Comparison of ENCODE assay signal across 23 cellular contexts in genomic region chr6:105319331-105319730, GRCh38.
DNase-seq lines count a peak whose midpoint lies in the region; ATAC-seq and TF ChIP-seq lines count a peak whose summit lies in the region.
"Had no signal": no experiment of that assay in that cellular context is flagged by ENCODE, and none has a peak within 500 bp of the region (broad histone marks: within the 10 kb centered on the region; RNA-seq: fewer than 3 reads in every experiment).

No MANE protein-coding gene starts in this region.

- WGBS in SK-N-SH (ENCODE audit: low lambda C conversion rate): 93% methylated on average over 1 of the region's 1 CpG
- 98 to 99% methylated on average over 1 of the region's 1 CpG for WGBS in sigmoid colon, 2 donors

- TF ChIP-seq RAD21 in HCT116 (IDR thresholded peaks at IDR 0.05; ENCODE audit: low read depth): no peak
- TF ChIP-seq RAD21 in SK-N-SH (IDR thresholded peaks at IDR 0.05; ENCODE audit: low read length): no peak

- no peaks in the 10 kb centered on the region; a peak in 1 of 4 replicates for H3K36me3 ChIP-seq in HCT116 (ENCODE audit: control insufficient read depth in 1 of 2, insufficient read depth in 2 of 2, low read length in 2 of 2)
- peaks cover 26 to 52% of the 10 kb centered on the region in 2 experiments for H3K36me3 ChIP-seq in SK-N-SH (replicated peaks in 1 of 2; ENCODE audit: control insufficient read depth in 1 of 2, insufficient read depth in 2 of 2, low read length in 1 of 2)
- H3K36me3 ChIP-seq in sigmoid colon: peaks cover 0 to 36% (median 2%) of the 10 kb centered on the region in 4 donors

- peaks cover 10 to 33% of the 10 kb centered on the region in 2 experiments; a peak in 3 of 4 replicates for H3K4me1 ChIP-seq in HCT116 (ENCODE audit: control insufficient read depth in 1 of 2, insufficient read depth in 2 of 2, low read length in 2 of 2)
- peaks cover 16 to 25% of the 10 kb centered on the region in 2 experiments; a peak in 3 of 4 replicates for H3K4me1 ChIP-seq in SK-N-SH (ENCODE audit: control insufficient read depth in 1 of 2, insufficient read depth in 2 of 2, low read depth in 1 of 2, low read length in 1 of 2)
- peaks cover 0 to 26% (median 0%) of the 10 kb centered on the region in 4 donors for H3K4me1 ChIP-seq in sigmoid colon
- H3K4me1 ChIP-seq: tibial nerve had no signal

- H3K9me2 ChIP-seq in HCT116 (ENCODE audit: insufficient read depth): no peaks in the 10 kb centered on the region
- H3K9me2 ChIP-seq in SK-N-SH: no peaks in the 10 kb centered on the region

- POLR2A ChIA-PET in HCT116 (lab: Charles Lee) (no interaction called here), SK-N-SH (lab: Yijun Ruan, JAX) (no interaction called here)

- no peak for TF ChIP-seq POLR2A in HCT116 (IDR thresholded peaks at IDR 0.05; ENCODE audit: borderline replicate concordance, extremely low read depth, insufficient read depth, insufficient read length)
- TF ChIP-seq POLR2A in sigmoid colon (IDR thresholded peaks at IDR 0.05): no peak

- H3K4me2 ChIP-seq in HCT116 (ENCODE audit: low read length): peak overlapping the region; percentile 19; the same call in 1 of the 2 replicates
- H3K4me2 ChIP-seq in SK-N-SH: peak overlapping the region; percentile 30; the same call in 1 of the 2 replicates

- DNase-seq in HCT116 (ENCODE audit: low read depth, low spot score) (no peak), SK-N-SH (no peak), fibroblast of mammary gland (ENCODE audit: low read depth) (peak; percentile 14), NOMO-1 treated with dmso at 0.1 percent for 144 hours (lab: John Stamatoyannopoulos, UW; ENCODE audit: unreplicated experiment) (no peak), SIG-M5 treated with dmso at 0.1 percent for 504 hours (lab: John Stamatoyannopoulos, UW; ENCODE audit: unreplicated experiment) (no peak), sigmoid colon (no peak)
- DNase-seq: activated B cell treated with CpG ODN at 0.5 μM for 24 hours; activated CD4-positive, alpha-beta memory T cell treated with anti-CD3 and anti-CD28 coated beads, Interleukin-2, amount 10 ng/mL, durations not matched to agents 7 days and 5 days; activated T-cell treated with anti-CD3 and anti-CD28 coated beads for 4 hours; amniotic stem cell; left ventricle myocardium superior; mucosa of descending colon; NCI-H1417 treated with DMSO at 0.1 percent for 48 hours; NCI-H2171; NCI-H526 treated with DMSO at 0.1 percent for 48 hours; small intestine; stimulated activated CD4-positive, alpha-beta T cell treated with anti-CD3 and anti-CD28 coated beads, Interleukin-4, amount 100 ng/mL, for 1 hour; stimulated activated naive CD8-positive, alpha-beta T cell treated with anti-CD3 and anti-CD28 coated beads, Interleukin-15, Interleukin-2, amounts not matched to agents 100 U/mL and 50 U/mL, for 24 hours; T-helper 2 cell had no signal

- H3K79me2 ChIP-seq in HCT116 (ENCODE audit: insufficient read depth, low read length) (no peaks in the 10 kb centered on the region), SK-N-SH (ENCODE audit: insufficient read depth) (no peaks in the 10 kb centered on the region)

- ATAC-seq in HCT116: no peak
- ATAC-seq in HG02678 (IDR thresholded peaks at IDR 0.05; ENCODE audit: unreplicated experiment): no peak
- ATAC-seq: left ventricle myocardium superior; mucosa of descending colon; stimulated activated naive CD8-positive, alpha-beta T cell treated with anti-CD3 and anti-CD28 coated beads, Interleukin-15, Interleukin-2, amounts not matched to agents 100 U/mL and 50 U/mL, for 24 hours had no signal

- H3K27ac ChIP-seq in HCT116 (ENCODE audit: low read depth, low read length) (no peak overlapping the region), SK-N-SH (ENCODE audit: low read depth in 2 of 2, low read length in 1 of 2) (no peak overlapping the region), sigmoid colon (no peak overlapping the region)
- H3K27ac ChIP-seq: SJSA1, tibial nerve had no signal

- H3K27me3 ChIP-seq in HCT116 (ENCODE audit: insufficient read depth, low read length): no peaks in the 10 kb centered on the region
- H3K27me3 ChIP-seq in SK-N-SH (ENCODE audit: insufficient read depth): no peaks in the 10 kb centered on the region
- H3K27me3 ChIP-seq in sigmoid colon: no peaks in the 10 kb centered on the region
- H3K27me3 ChIP-seq: MG63, SJSA1, tibial nerve had no signal

- RAD21 ChIA-PET in HCT116 (lab: Charles Lee; ENCODE audit: low non-redundant PET in 1 of 2, low total read pairs in 2 of 2, uncharacterized antibody in 2 of 2, unreplicated experiment in 2 of 2): interaction anchor here (1.0 to 2.2 kb wide), 2 partner anchors 44 kb away, joined by 3 to 9 read pairs; no protein-coding TSS in a partner anchor

- H3K9me3 ChIP-seq in HCT116 (ENCODE audit: control insufficient read depth in 1 of 2, insufficient read depth in 1 of 2, low read depth in 1 of 2, low read length in 2 of 2) (no peaks in the 10 kb centered on the region), SK-N-SH (no peaks in the 10 kb centered on the region), sigmoid colon (no peaks in the 10 kb centered on the region)
- H3K9me3 ChIP-seq: MG63, mucosa of descending colon, SJSA1, tibial nerve had no signal

- TF ChIP-seq EP300 in SK-N-SH (IDR thresholded peaks at IDR 0.05; ENCODE audit: borderline replicate concordance in 1 of 2, low read depth in 1 of 2, low read length in 1 of 2): no peak
- no peak for TF ChIP-seq EP300 in sigmoid colon (IDR thresholded peaks at IDR 0.05)

- H3K9ac ChIP-seq in HCT116 (ENCODE audit: low read length) (no peak overlapping the region), SK-N-SH (no peak overlapping the region)

- no TSS peak for BruUV-seq in HCT116 (replicated peaks; lab: Mats Ljungman, UMichigan)

- CTCF ChIA-PET in HCT116 (lab: Charles Lee) (interaction anchor here (0.5 to 4.6 kb wide), 2 partner anchors 8 to 44 kb away, joined by 3 to 25 read pairs; no protein-coding TSS in a partner anchor), SK-N-SH (lab: Yijun Ruan, JAX) (interaction anchor here (0.9 to 2.3 kb wide), 5 partner anchors 11 to 44 kb away, joined by 3 to 7 read pairs (median 5); no protein-coding TSS in a partner anchor)

- H2AFZ ChIP-seq in HCT116 (ENCODE audit: low read depth, low read length, poor library complexity, severe bottlenecking): no peak overlapping the region
- H2AFZ ChIP-seq in SK-N-SH (ENCODE audit: low read depth): no peak overlapping the region

- TF ChIP-seq CTCF in HCT116 (IDR thresholded peaks at IDR 0.05 in 2 of 3, conservative IDR thresholded peaks at IDR 0.05 in 1 of 3; ENCODE audit: borderline replicate concordance in 1 of 3, insufficient read depth in 1 of 3, low read depth in 2 of 3, low read length in 2 of 3) (no peak), SK-N-SH (IDR thresholded peaks at IDR 0.05) (no peak), fibroblast of mammary gland (conservative IDR thresholded peaks at IDR 0.05; ENCODE audit: control insufficient read depth, insufficient read depth, low read depth, low read length) (no peak), sigmoid colon (IDR thresholded peaks at IDR 0.05) (no peak)

- H4K20me1 ChIP-seq in HCT116 (ENCODE audit: insufficient read depth) (no peaks in the 10 kb centered on the region), SK-N-SH (ENCODE audit: insufficient read depth) (no peaks in the 10 kb centered on the region)

- H3K4me3 ChIP-seq in HCT116 (replicated peaks in 1 of 2; ENCODE audit: low read depth in 1 of 2, low read length in 2 of 2) (no peak overlapping the region), SK-N-SH (ENCODE audit: low read depth in 2 of 2, low read length in 1 of 2) (no peak overlapping the region), fibroblast of mammary gland (ENCODE audit: control insufficient read depth, low read depth, low read length) (no peak overlapping the region), sigmoid colon (no peak overlapping the region)
- H3K4me3 ChIP-seq: MG63, mucosa of descending colon, SJSA1, tibial nerve had no signal

- intact Hi-C loops in HCT116 (cut with micrococcal nuclease): loop anchor here (2.0 to 5.0 kb wide), 3 partner anchors 43 to 103 kb away; partner anchors contain the start of gene PREP
- intact Hi-C loops in sigmoid colon (cut with DNase I): no loop called here

- H3F3A ChIP-seq in SK-N-SH (replicated peaks; ENCODE audit: insufficient read depth): no peaks in the 10 kb centered on the region

TF ChIP-seq in HCT116, 20 proteins besides CTCF, POLR2A, EP300 and RAD21:
- TF ChIP-seq CEBPB (IDR thresholded peaks at IDR 0.05; ENCODE audit: low read depth) (no peak), SIN3A (IDR thresholded peaks at IDR 0.05; ENCODE audit: low read depth) (no peak)

TF ChIP-seq in SK-N-SH, 30 proteins besides CTCF, POLR2A, EP300 and RAD21 (continues in another document):
- TF ChIP-seq RFX5 (IDR thresholded peaks at IDR 0.05; ENCODE audit: low read length) (no peak), TAF1 (IDR thresholded peaks at IDR 0.05; ENCODE audit: borderline replicate concordance, low read depth, low read length) (no peak), TEAD4 (IDR thresholded peaks at IDR 0.05; ENCODE audit: borderline replicate concordance, insufficient read depth) (no peak), USF2 (IDR thresholded peaks at IDR 0.05; ENCODE audit: borderline replicate concordance, low read depth, low read length) (no peak), ZBTB33 (IDR thresholded peaks at IDR 0.05; ENCODE audit: borderline replicate concordance, low read depth) (no peak), MXI1 (IDR thresholded peaks at IDR 0.05; ENCODE audit: low read depth, low read length) (no peak), NFIC (IDR thresholded peaks at IDR 0.05; ENCODE audit: borderline replicate concordance) (no peak)
